13 cellular contexts compared by ENCODE assay signal in the genomic region with DNA sequence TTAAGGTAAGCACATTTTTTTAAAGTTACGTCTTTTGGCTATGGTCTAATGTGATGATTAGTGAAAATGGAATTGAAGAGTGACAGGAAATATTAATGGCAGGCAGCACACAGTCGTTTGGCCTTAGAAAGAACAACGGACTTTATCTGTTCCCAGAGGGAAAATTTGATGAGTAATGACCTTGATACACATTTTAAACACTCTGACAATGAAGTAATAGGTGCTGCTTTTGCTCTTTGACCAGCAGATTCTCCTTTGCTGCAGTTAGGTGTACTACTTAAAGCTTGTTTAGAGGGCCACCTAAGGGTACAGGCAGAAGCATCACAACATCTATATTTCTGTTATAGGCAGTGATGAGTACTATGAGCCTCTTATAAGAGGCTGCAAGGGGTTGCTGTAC. TPM values are rescaled to one million over a fixed set of nuclear protein-coding genes. Genes with fewer than 3 reads are reported as not detected.
A peak's percentile ranks its signal among the peaks of the same experiment; 100 is the strongest.
DNase-seq lines count a peak whose midpoint lies in the region; ATAC-seq, FAIRE-seq and TF ChIP-seq lines count a peak whose summit lies in the region.
"Had no signal": no experiment of that assay in that cellular context is flagged by ENCODE, and none has a peak within 500 bp of the region (broad histone marks: within the 10 kb centered on the region; RNA-seq: fewer than 3 reads in every experiment).

No MANE protein-coding gene starts in this region.

- H3K27me3 ChIP-seq in right atrium auricular region = no peaks in the 10 kb centered on the region
- H3K27me3 ChIP-seq in GM12878 (replicated peaks in 1 of 2; ENCODE audit: control insufficient read depth in 2 of 2, insufficient read depth in 2 of 2, low read length in 1 of 2) = no peaks in the 10 kb centered on the region; a peak in 1 of 4 replicates
- H3K27me3 ChIP-seq in suprapubic skin = no peaks in the 10 kb centered on the region

- H3K79me2 ChIP-seq in GM12878 (ENCODE audit: control insufficient read depth, insufficient read depth, low read length) = no peaks in the 10 kb centered on the region

- H3K4me2 ChIP-seq in GM12878 (ENCODE audit: control insufficient read depth, insufficient read depth) = no peak overlapping the region

- 31% methylated on average over 3 of the region's 3 CpGs for WGBS in GM12878 (ENCODE audit: insufficient coverage, insufficient replicate concordance, low lambda C conversion rate, missing lambda C conversion rate)
- 21% methylated on average over 3 of the region's 3 CpGs for WGBS in suprapubic skin

- POLR2A ChIA-PET in GM12878 (lab: Charles Lee) = no interaction called here

- BruUV-seq in GM12878 (replicated peaks; lab: Mats Ljungman, UMichigan) = no TSS peak

- no peak for TF ChIP-seq POLR2A in GM12878 (IDR thresholded peaks at IDR 0.05; ENCODE audit: low read depth, low read length)
- no peak for TF ChIP-seq POLR2A in suprapubic skin (IDR thresholded peaks at IDR 0.05)

- no peak overlapping the region for H3K4me3 ChIP-seq in right atrium auricular region
- no peak overlapping the region for H3K4me3 ChIP-seq in GM12878
- no peak overlapping the region for H3K4me3 ChIP-seq in suprapubic skin

- no peaks in the 10 kb centered on the region for H3K36me3 ChIP-seq in right atrium auricular region
- H3K36me3 ChIP-seq in GM12878 (ENCODE audit: control insufficient read depth in 2 of 2, insufficient read depth in 2 of 2, low read length in 1 of 2) = no peaks in the 10 kb centered on the region
- H3K36me3 ChIP-seq in suprapubic skin = no peaks in the 10 kb centered on the region

- H2AFZ ChIP-seq in GM12878 (ENCODE audit: control insufficient read depth, low read depth, low read length) = no peak overlapping the region

- H3K9me3 ChIP-seq in right atrium auricular region (no peaks in the 10 kb centered on the region), GM12878 (replicated peaks; ENCODE audit: control insufficient read depth, insufficient read depth, low read length) (no peaks in the 10 kb centered on the region), suprapubic skin (no peaks in the 10 kb centered on the region)

- TF ChIP-seq EP300 in GM12878 (IDR thresholded peaks at IDR 0.05; ENCODE audit: borderline replicate concordance in 1 of 2, control insufficient read depth in 1 of 2, low read depth in 2 of 2, low read length in 2 of 2) (no peak), suprapubic skin (IDR thresholded peaks at IDR 0.05) (no peak)

- no peak for DNase-seq in Right ventricle myocardium superior
- DNase-seq in right atrium auricular region (ENCODE audit: low spot score) = no peak
- no peak for DNase-seq in GM12878 (ENCODE audit: low read depth, low spot score)
- peak; percentile 55 for DNase-seq in iris pigment epithelial cell (ENCODE audit: low read depth)
- DNase-seq in suprapubic skin (ENCODE audit: low spot score in 2 of 2) = no peak
- no peak for DNase-seq in dedifferentiated amniotic fluid mesenchymal stem cell (ENCODE audit: extremely low spot score)
- no peak for DNase-seq in NCI-H1694 treated with DMSO at 0.1 percent for 48 hours (lab: John Stamatoyannopoulos, UW)
- DNase-seq: activated CD8-positive, alpha-beta memory T cell treated with anti-CD3 and anti-CD28 coated beads, Interleukin-2, amount 50 U/mL, for 4 hours; naive thymus-derived CD8-positive, alpha-beta T cell; NCI-H2107 had no signal

- 0 out of 2 replicates have a peak, but pooled peaks have one; percentile 24 for TF ChIP-seq RAD21 in GM12878 (IDR thresholded peaks at IDR 0.05; ENCODE audit: insufficient read depth, low read depth, low read length)

- in situ Hi-C loops in GM12878 (cut with MboI) = no loop called here

- peak overlapping the region in 1 of 2 donors; percentile 46 for H3K27ac ChIP-seq in right atrium auricular region
- no peak overlapping the region for H3K27ac ChIP-seq in GM12878 (ENCODE audit: control insufficient read depth, insufficient read depth)
- no peak overlapping the region for H3K27ac ChIP-seq in suprapubic skin

- peaks cover 0 to 16% of the 10 kb centered on the region in 2 donors for H3K4me1 ChIP-seq in right atrium auricular region
- no peaks in the 10 kb centered on the region for H3K4me1 ChIP-seq in GM12878 (ENCODE audit: control insufficient read depth, insufficient read depth, low read length)
- peaks cover 10% of the 10 kb centered on the region for H3K4me1 ChIP-seq in suprapubic skin

- H4K20me1 ChIP-seq in GM12878 (ENCODE audit: control insufficient read depth, insufficient read depth) = no peaks in the 10 kb centered on the region

- no peak for TF ChIP-seq CTCF in right atrium auricular region (IDR thresholded peaks at IDR 0.05)
- peak in 1 of 3 experiments; percentile 17; a peak in 2 of 6 replicates for TF ChIP-seq CTCF in GM12878 (IDR thresholded peaks at IDR 0.05 in 2 of 3, conservative IDR thresholded peaks at IDR 0.05 in 1 of 3; ENCODE audit: control insufficient read depth in 2 of 3, extremely low read depth in 1 of 3, insufficient read depth in 1 of 3, low read depth in 3 of 3, low read length in 3 of 3)
- no peak for TF ChIP-seq CTCF in suprapubic skin (IDR thresholded peaks at IDR 0.05)

- no peak overlapping the region for H3K9ac ChIP-seq in GM12878 (ENCODE audit: control insufficient read depth, insufficient read depth, low read length)

- ATAC-seq in Right ventricle myocardium superior (ENCODE audit: poor library complexity) = peak; percentile 59
- ATAC-seq in GM12878 = peak; percentile 56
- no peak for ATAC-seq in GM18520 (IDR thresholded peaks at IDR 0.05; ENCODE audit: unreplicated experiment)
- ATAC-seq: naive thymus-derived CD8-positive, alpha-beta T cell had no signal

- no peak for FAIRE-seq in GM12878 (lab: Jason Lieb, UNC)
- FAIRE-seq: endometrium, TTC549 had no signal

- SMC1A ChIA-PET in GM12878 (lab: Charles Lee; ENCODE audit: uncharacterized antibody, unreplicated experiment) = no interaction called here

- intact Hi-C loops in Right ventricle myocardium superior (cut with DNase I) = no loop called here
- intact Hi-C loops in GM12878 (cut with micrococcal nuclease; ENCODE audit: unreplicated experiment) = no loop called here

- RAD21 ChIA-PET in GM12878 (lab: Charles Lee; ENCODE audit: unreplicated experiment) = interaction anchor here (0.8 to 1.2 kb wide), 2 partner anchors 15 to 20 kb away, joined by 3 read pairs; no protein-coding TSS in a partner anchor

- CTCF ChIA-PET in GM12878 (lab: Yijun Ruan, JAX) = interaction anchor here (1.9 kb wide), 1 partner anchor 157 kb away, joined by 6 read pairs; no protein-coding TSS in a partner anchor

TF ChIP-seq in GM12878, 131 proteins besides CTCF, POLR2A, EP300 and RAD21 (continues in another document):
- no peak for TF ChIP-seq YBX1 (IDR thresholded peaks at IDR 0.05)

RNA-seq across cellular contexts. Expression of gene RNU6-8, which starts 27.1 kb away (rescaled TPM):
- total RNA-seq in Right ventricle myocardium superior = not detected
- not detected for total RNA-seq in right atrium auricular region
- not detected in 2 replicates for total RNA-seq in GM12878 (2013; cell fraction: nucleolus; rRNA removed)
- total RNA-seq in GM12878 (2014; rRNA removed) = not detected in 2 replicates
- total RNA-seq in GM12878 (2014; rRNA removed; fragmentation: Illumina TruSeq; extraction: Trizol) = not detected in 2 replicates
- total RNA-seq in GM12878 (2021) = not detected in 2 replicates
- not detected for polyA plus RNA-seq in GM12878 (2011; ENCODE audit: low read depth)
- not detected in 2 replicates for polyA plus RNA-seq in GM12878 (2011; rRNA removed)
- polyA plus RNA-seq in GM12878 (2011; cell fraction: cytosol; rRNA removed) = not detected in 2 replicates
- not detected in 2 replicates for polyA plus RNA-seq in GM12878 (2011; cell fraction: nucleus; rRNA removed)
- polyA plus RNA-seq in GM12878 (2012) = not detected in 2 replicates
- polyA plus RNA-seq in GM12878 (2014; fragmentation: Illumina TruSeq; extraction: Trizol) = not detected in 2 replicates
- polyA plus RNA-seq in GM12878 (2014; fragmentation: Nextera tagmentation; extraction: Ambion mirVana) = not detected
- polyA plus RNA-seq in GM12878 (2014; rRNA removed) = not detected in 2 replicates
- not detected for polyA plus RNA-seq in GM12878 (2016; fragmentation: Nextera tagmentation; extraction: Ambion mirVana)
- not detected in 2 replicates for polyA minus RNA-seq in GM12878 (2011; rRNA and poly(A)+ RNA removed)
- not detected in 2 replicates for polyA minus RNA-seq in GM12878 (2011; cell fraction: cytosol; rRNA and poly(A)+ RNA removed)
- under 0.01 TPM in 1 of 2 replicates, not detected in the other for polyA minus RNA-seq in GM12878 (2011; cell fraction: nucleus; rRNA and poly(A)+ RNA removed)
- total RNA-seq in suprapubic skin = not detected
- total RNA-seq: naive thymus-derived CD8-positive, alpha-beta T cell had no signal
- polyA plus RNA-seq: naive thymus-derived CD8-positive, alpha-beta T cell had no signal

RNA-seq across cellular contexts. Expression of gene RNU6-7, which starts 28.3 kb away (rescaled TPM):
- total RNA-seq in Right ventricle myocardium superior = not detected
- total RNA-seq in right atrium auricular region = not detected
- total RNA-seq in GM12878 (2013; cell fraction: nucleolus; rRNA removed) = not detected in 2 replicates
- not detected in 2 replicates for total RNA-seq in GM12878 (2014; rRNA removed)
- not detected in 2 replicates for total RNA-seq in GM12878 (2014; rRNA removed; fragmentation: Illumina TruSeq; extraction: Trizol)
- total RNA-seq in GM12878 (2021) = not detected in 2 replicates
- not detected for polyA plus RNA-seq in GM12878 (2011; ENCODE audit: low read depth)
- polyA plus RNA-seq in GM12878 (2011; rRNA removed) = not detected in 2 replicates
- polyA plus RNA-seq in GM12878 (2011; cell fraction: cytosol; rRNA removed) = not detected in 2 replicates
- polyA plus RNA-seq in GM12878 (2011; cell fraction: nucleus; rRNA removed) = not detected in 2 replicates
- not detected in 2 replicates for polyA plus RNA-seq in GM12878 (2012)
- not detected in 2 replicates for polyA plus RNA-seq in GM12878 (2014; fragmentation: Illumina TruSeq; extraction: Trizol)
- not detected for polyA plus RNA-seq in GM12878 (2014; fragmentation: Nextera tagmentation; extraction: Ambion mirVana)
- not detected in 2 replicates for polyA plus RNA-seq in GM12878 (2014; rRNA removed)
- not detected for polyA plus RNA-seq in GM12878 (2016; fragmentation: Nextera tagmentation; extraction: Ambion mirVana)
- not detected in 2 replicates for polyA minus RNA-seq in GM12878 (2011; rRNA and poly(A)+ RNA removed)
- polyA minus RNA-seq in GM12878 (2011; cell fraction: cytosol; rRNA and poly(A)+ RNA removed) = not detected in 2 replicates
- polyA minus RNA-seq in GM12878 (2011; cell fraction: nucleus; rRNA and poly(A)+ RNA removed) = under 0.01 TPM in 1 of 2 replicates, not detected in the other
- total RNA-seq in suprapubic skin = not detected
- total RNA-seq: naive thymus-derived CD8-positive, alpha-beta T cell had no signal
- polyA plus RNA-seq: naive thymus-derived CD8-positive, alpha-beta T cell had no signal
